Comparison of ENCODE assay signal across 24 cellular contexts in genomic region chr11:112996924-112997323, GRCh38.
"Had no signal": no experiment of that assay in that cellular context is flagged by ENCODE, and none has a peak within 500 bp of the region (broad histone marks: within the 10 kb centered on the region; RNA-seq: fewer than 3 reads in every experiment).

No MANE protein-coding gene starts in this region.

- H3K4me1 ChIP-seq: psoas muscle, tibial artery had no signal

- H3K27me3 ChIP-seq: ovary, testis, tibial artery had no signal

- H3K27me3 Mint-ChIP-seq: type B pancreatic cell had no signal

- H3K9me3 ChIP-seq: ovary, psoas muscle, spleen, testis, tibial artery had no signal

- DNase-seq: cortex of kidney; effector memory CD8-positive, alpha-beta T cell; head of caudate nucleus; midbrain; naive thymus-derived CD4-positive, alpha-beta T cell; occipital lobe; ovary; posterior cingulate gyrus; psoas muscle; right cardiac atrium; spleen; stimulated activated CD4-positive, alpha-beta T cell treated with anti-CD3 and anti-CD28 coated beads, Interleukin-4, amount 100 ng/mL, for 4 hours; stimulated activated naive CD8-positive, alpha-beta T cell treated with anti-CD3 and anti-CD28 coated beads, Interleukin-15, Interleukin-2, amounts not matched to agents 100 U/mL and 50 U/mL, for 24 hours; substantia nigra; testis; tibial artery had no signal

- ATAC-seq: effector memory CD8-positive, alpha-beta T cell; left lobe of liver; naive thymus-derived CD4-positive, alpha-beta T cell; psoas muscle; right cardiac atrium; stimulated activated memory B cell treated with anti-CD40 and anti-IgM and Interleukin-4, amounts not matched to agents 10 μg/mL and 1 μg/mL and 100 μg/mL, for 72 hours; stimulated activated naive CD8-positive, alpha-beta T cell treated with anti-CD3 and anti-CD28 coated beads, Interleukin-15, Interleukin-2, amounts not matched to agents 100 U/mL and 50 U/mL, for 24 hours had no signal

- H3K9me3 Mint-ChIP-seq: effector memory CD8-positive, alpha-beta T cell; stimulated activated memory B cell treated with anti-CD40 and anti-IgM and Interleukin-4, amounts not matched to agents 10 μg/mL and 1 μg/mL and 100 μg/mL, for 72 hours had no signal

- H3K27ac Mint-ChIP-seq: effector memory CD8-positive, alpha-beta T cell; memory B cell; naive thymus-derived CD4-positive, alpha-beta T cell; stimulated activated memory B cell treated with anti-CD40 and anti-IgM and Interleukin-4, amounts not matched to agents 10 μg/mL and 1 μg/mL and 100 μg/mL, for 72 hours; type B pancreatic cell had no signal

- H3K36me3 Mint-ChIP-seq: memory B cell; naive thymus-derived CD4-positive, alpha-beta T cell; stimulated activated memory B cell treated with anti-CD40 and anti-IgM and Interleukin-4, amounts not matched to agents 10 μg/mL and 1 μg/mL and 100 μg/mL, for 72 hours had no signal

- H3K36me3 ChIP-seq: ovary, spleen, tibial artery had no signal

- H3K27ac ChIP-seq: ovary, psoas muscle, skin epidermis, spleen, testis, tibial artery had no signal

- H3K4me1 Mint-ChIP-seq: naive thymus-derived CD4-positive, alpha-beta T cell; stimulated activated memory B cell treated with anti-CD40 and anti-IgM and Interleukin-4, amounts not matched to agents 10 μg/mL and 1 μg/mL and 100 μg/mL, for 72 hours had no signal

- FAIRE-seq: frontal cortex, keratinocyte had no signal

- H3K4me3 ChIP-seq: lung, ovary, psoas muscle, skin epidermis, spleen, testis, tibial artery had no signal

- H3K4me3 Mint-ChIP-seq: effector memory CD8-positive, alpha-beta T cell; memory B cell; naive thymus-derived CD4-positive, alpha-beta T cell; stimulated activated memory B cell treated with anti-CD40 and anti-IgM and Interleukin-4, amounts not matched to agents 10 μg/mL and 1 μg/mL and 100 μg/mL, for 72 hours; type B pancreatic cell had no signal
